26 cellular contexts compared by ENCODE assay signal in the genomic region with DNA sequence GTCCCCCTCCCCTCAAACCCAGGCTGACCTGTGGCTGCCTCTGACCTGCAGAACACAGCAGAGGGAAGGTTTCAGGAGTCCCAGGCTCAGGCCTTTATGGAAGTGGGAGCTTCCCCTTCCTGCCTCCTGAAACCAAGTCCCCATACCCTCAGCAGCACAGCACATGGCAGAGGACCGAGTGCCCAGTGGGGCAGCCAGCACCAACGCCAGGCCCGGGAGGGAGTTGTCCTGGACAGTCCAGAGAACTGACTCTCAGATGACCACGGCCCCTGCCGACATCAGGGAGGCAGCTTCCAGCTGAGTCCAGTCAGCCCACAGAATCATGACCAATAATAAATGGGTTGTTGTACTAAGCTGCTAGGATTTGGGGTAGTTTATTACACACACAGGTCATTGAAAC.
"Had no signal": no experiment of that assay in that cellular context is flagged by ENCODE, and none has a peak within 500 bp of the region (broad histone marks: within the 10 kb centered on the region; RNA-seq: fewer than 3 reads in every experiment).

No MANE protein-coding gene starts in this region.

- ATAC-seq: naive thymus-derived CD8-positive, alpha-beta T cell; psoas muscle; sciatic nerve; stimulated activated naive B cell treated with anti-CD40 and anti-IgM and Interleukin-4, amounts not matched to agents 10 μg/mL and 1 μg/mL and 100 μg/mL, for 72 hours had no signal

- H3K4me1 ChIP-seq: parathyroid adenoma, psoas muscle, spleen, stomach, thyroid gland, tibial nerve, upper lobe of left lung, vagina had no signal

- H3K27me3 ChIP-seq: ovary, spleen, thyroid gland, tibial nerve, upper lobe of left lung, vagina had no signal

- H3K27ac ChIP-seq: ovary, parathyroid adenoma, psoas muscle, skin epidermis, spleen, stomach, thyroid gland, tibial nerve, upper lobe of left lung, vagina had no signal

- H3K36me3 ChIP-seq: ovary, spleen, stomach, thoracic aorta, thyroid gland, tibial nerve, upper lobe of left lung, vagina had no signal

- H3K79me2 ChIP-seq: parathyroid adenoma had no signal

- H3K4me3 ChIP-seq: ovary, psoas muscle, skin epidermis, smooth muscle cell, spleen, stomach, thoracic aorta, thyroid gland, tibial nerve, upper lobe of left lung, vagina had no signal

- H3K4me2 ChIP-seq: smooth muscle cell had no signal

- FAIRE-seq: urothelium cell line had no signal

- DNase-seq: naive thymus-derived CD8-positive, alpha-beta T cell; nephron progenitor cell; occipital lobe; ovary; posterior cingulate gyrus; psoas muscle; right cardiac atrium; spleen; stimulated activated CD4-positive, alpha-beta T cell treated with anti-CD3 and anti-CD28 coated beads, Interleukin-12 subunit alpha, Interleukin-12 subunit beta, amount 100 ng/mL, for 4 hours; stimulated activated CD4-positive, alpha-beta T cell treated with anti-CD3 and anti-CD28 coated beads, Interleukin-1b, Interleukin-23, amount 100 ng/mL, for 48 hours; stimulated activated CD4-positive, alpha-beta T cell treated with anti-CD3 and anti-CD28 coated beads, Interleukin-4, amount 100 ng/mL, for 1 hour; stimulated activated CD4-positive, alpha-beta T cell treated with anti-CD3 and anti-CD28 coated beads, Interleukin-4, amount 100 ng/mL, for 4 hours; stimulated activated CD8-positive, alpha-beta memory T cell treated with anti-CD3 and anti-CD28 coated beads, Interleukin-4, amount 100 ng/mL, for 48 hours; stimulated activated naive B cell treated with anti-CD40 and anti-IgM and Interleukin-4, amounts not matched to agents 10 μg/mL and 1 μg/mL and 100 μg/mL, for 72 hours; stimulated activated naive CD4-positive, alpha-beta T cell treated with Interleukin-2 at 50 U/mL for 16 hours; stomach; thyroid gland had no signal

- H3K9ac ChIP-seq: parathyroid adenoma had no signal

- H3K9me3 ChIP-seq: ovary, psoas muscle, spleen, stomach, thoracic aorta, thyroid gland, tibial nerve, upper lobe of left lung, vagina had no signal

- H2AFZ ChIP-seq: parathyroid adenoma had no signal
